In genomic region chr11:17406082-17406817, GRCh38 we compare ENCODE assay signal across 1 cellular context.
TF ChIP-seq lines count a peak whose summit lies in the region.

No MANE protein-coding gene starts in this region.

TF ChIP-seq in IMR-90, 13 proteins besides CTCF, POLR2A, EP300 and RAD21 (continued from another document):
- TF ChIP-seq MAZ (IDR thresholded peaks at IDR 0.05; ENCODE audit: borderline replicate concordance, low read depth, low read length) (no peak), FOS (IDR thresholded peaks at IDR 0.05; ENCODE audit: low read depth, low read length) (no peak), CHD1 (IDR thresholded peaks at IDR 0.05; ENCODE audit: low read depth, low read length) (no peak), CEBPB (IDR thresholded peaks at IDR 0.05; ENCODE audit: low read depth, low read length) (no peak), BHLHE40 (IDR thresholded peaks at IDR 0.05; ENCODE audit: low read depth, low read length) (no peak), SMC3 (IDR thresholded peaks at IDR 0.05; ENCODE audit: low read depth, low read length) (no peak), ELK1 (IDR thresholded peaks at IDR 0.05; ENCODE audit: borderline replicate concordance, low read depth, low read length) (no peak)
